Comparison of ENCODE assay signal across 18 cellular contexts in the genomic region with DNA sequence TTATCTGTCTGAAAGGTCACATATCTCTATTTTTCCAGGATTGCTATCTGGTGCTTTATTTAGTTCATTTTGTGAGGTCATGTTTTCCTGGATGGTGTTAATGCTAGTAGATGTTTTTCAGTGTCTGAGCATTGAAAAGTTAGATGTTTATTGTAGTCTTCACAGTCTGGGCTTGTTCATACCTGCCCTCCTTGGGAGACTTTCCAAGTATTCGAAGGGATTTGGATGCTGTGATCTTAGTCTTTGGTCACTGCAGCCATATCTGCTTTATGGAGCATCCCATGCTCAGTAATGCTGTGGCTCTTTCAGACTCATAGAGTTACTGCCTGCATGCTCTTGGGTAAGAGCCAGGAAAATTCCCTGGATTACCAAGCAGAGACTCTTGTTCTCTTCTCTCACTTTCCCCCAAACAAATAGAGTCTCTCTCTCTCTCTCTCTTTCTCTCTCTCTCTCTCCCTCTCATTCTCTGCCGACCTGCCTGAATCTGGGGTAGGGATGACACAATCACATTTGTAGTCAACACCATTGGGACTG.
A peak's percentile ranks its signal among the peaks of the same experiment; 100 is the strongest.
DNase-seq lines count a peak whose midpoint lies in the region; ATAC-seq, FAIRE-seq and TF ChIP-seq lines count a peak whose summit lies in the region.
"Had no signal": no experiment of that assay in that cellular context is flagged by ENCODE, and none has a peak within 500 bp of the region (broad histone marks: within the 10 kb centered on the region; RNA-seq: fewer than 3 reads in every experiment).

No MANE protein-coding gene starts in this region.

- H3K4me3 ChIP-seq in A549: no peak overlapping the region
- no peak overlapping the region for H3K4me3 ChIP-seq in epithelial cell of esophagus (ENCODE audit: low read length)
- no peak overlapping the region for H3K4me3 ChIP-seq in fibroblast of the aortic adventitia (ENCODE audit: low read depth, low read length)
- H3K4me3 ChIP-seq: BLaER1, GM23248 had no signal

- 24% methylated on average over 2 of the region's 2 CpGs for WGBS in A549 (ENCODE audit: missing lambda C conversion rate)

- no peak overlapping the region for H3K27ac ChIP-seq in A549
- H3K27ac ChIP-seq: BLaER1, GM23248, HL-60 had no signal

- no peaks in the 10 kb centered on the region for H3K4me1 ChIP-seq in A549
- H3K4me1 ChIP-seq: BLaER1, Caco-2 had no signal

- peak; percentile 39 for FAIRE-seq in A549 (lab: Jason Lieb, UNC)
- FAIRE-seq: H54 had no signal

- TF ChIP-seq CTCF in A549 (IDR thresholded peaks at IDR 0.05) (no peak), epithelial cell of esophagus (IDR thresholded peaks at IDR 0.05; ENCODE audit: insufficient read depth, low read depth, low read length, missing control alignments) (no peak), fibroblast of the aortic adventitia (IDR thresholded peaks at IDR 0.05; ENCODE audit: insufficient read depth, low read length) (no peak)

- TF ChIP-seq RAD21 in A549 (conservative IDR thresholded peaks at IDR 0.05 in 1 of 2, IDR thresholded peaks at IDR 0.05 in 1 of 2): no peak

- H3K4me2 ChIP-seq in A549: no peak overlapping the region
- H3K4me2 ChIP-seq: BLaER1 had no signal

- TF ChIP-seq EP300 in A549 (IDR thresholded peaks at IDR 0.05): no peak

- ATAC-seq in A549 (no peak), GM18502 (IDR thresholded peaks at IDR 0.05; ENCODE audit: poor library complexity, unreplicated experiment) (no peak)
- ATAC-seq: HCT116 had no signal

- POLR2A ChIA-PET in A549 (lab: Yijun Ruan, JAX): no interaction called here

- DNase-seq in A549 (ENCODE audit: low read depth in 1 of 2, low spot score in 1 of 2): no peak
- DNase-seq in M059J (ENCODE audit: low read depth): peak; percentile 5
- peak; percentile 38 for DNase-seq in epithelial cell of esophagus (ENCODE audit: low read depth)
- peak; percentile 43 for DNase-seq in fibroblast of the aortic adventitia (ENCODE audit: low read depth)
- no peak for DNase-seq in SKM-1 treated with dmso at 0.1 percent for 144 hours (lab: John Stamatoyannopoulos, UW; ENCODE audit: unreplicated experiment)
- DNase-seq in NCI-H345 (lab: John Stamatoyannopoulos, UW): no peak
- no peak for DNase-seq in NCI-H82 (lab: John Stamatoyannopoulos, UW)
- DNase-seq: AML-193; Caco-2; CD8-positive, alpha-beta memory T cell; DND-41; GF-D8; GM23248 had no signal

- no peak for TF ChIP-seq POLR2A in A549 (IDR thresholded peaks at IDR 0.05; ENCODE audit: low read length)

- CTCF ChIA-PET in A549 (lab: Yijun Ruan, JAX): no interaction called here

- no peaks in the 10 kb centered on the region for H3K9me3 ChIP-seq in A549
- H3K9me3 ChIP-seq: Caco-2 had no signal

TF ChIP-seq in A549, 52 proteins besides CTCF, POLR2A, EP300 and RAD21:
- TF ChIP-seq JUNB (IDR thresholded peaks at IDR 0.05) (no peak), ZC3H11A (IDR thresholded peaks at IDR 0.05) (no peak), RCOR1 (IDR thresholded peaks at IDR 0.05; ENCODE audit: low read depth, low read length) (no peak), HEYL (CRISPR knock-in tag; IDR thresholded peaks at IDR 0.05) (no peak), FOXS1 (CRISPR knock-in tag; IDR thresholded peaks at IDR 0.05) (no peak), GATA3 (IDR thresholded peaks at IDR 0.05; ENCODE audit: borderline replicate concordance) (no peak), CBX2 (IDR thresholded peaks at IDR 0.05; ENCODE audit: borderline replicate concordance, low read depth) (no peak), MYC (IDR thresholded peaks at IDR 0.05; ENCODE audit: borderline replicate concordance, low read length) (no peak), RARB (CRISPR knock-in tag; IDR thresholded peaks at IDR 0.05) (no peak), KDM1A (IDR thresholded peaks at IDR 0.05; ENCODE audit: low read depth) (no peak), ZFP36 (IDR thresholded peaks at IDR 0.05; ENCODE audit: borderline replicate concordance, partially characterized antibody) (no peak), HDAC2 (IDR thresholded peaks at IDR 0.05) (no peak), PBX3 (IDR thresholded peaks at IDR 0.05) (no peak), TP53 (CRISPR knock-in tag; IDR thresholded peaks at IDR 0.05) (no peak), CEBPB (IDR thresholded peaks at IDR 0.05) (no peak), POLR2AphosphoS2 (conservative IDR thresholded peaks at IDR 0.05; ENCODE audit: low read length) (no peak), RNF2 (IDR thresholded peaks at IDR 0.05; ENCODE audit: borderline replicate concordance, low read depth) (no peak), RFX5 (IDR thresholded peaks at IDR 0.05) (no peak), JUN (IDR thresholded peaks at IDR 0.05) (no peak)
TF ChIP-seq in A549: peak in this region for 0.

Comparison
In these comparisons a context has a peak if more than half of its experiments do, and no peak if none do; other contexts are left out.
1. DNase-seq: peak in M059J (single experiment), epithelial cell of esophagus (single experiment) and fibroblast of the aortic adventitia (single experiment); none in A549 (0 of 2), SKM-1 treated with dmso at 0.1 percent for 144 hours (single experiment), NCI-H345 (single experiment) and NCI-H82 (single experiment).